26 cellular contexts compared by ENCODE assay signal in genomic region chr14:25011095-25011494, GRCh38. TPM values are rescaled to one million over a fixed set of nuclear protein-coding genes. Genes with fewer than 3 reads are reported as not detected.
"Had no signal": no experiment of that assay in that cellular context is flagged by ENCODE, and none has a peak within 500 bp of the region (broad histone marks: within the 10 kb centered on the region; RNA-seq: fewer than 3 reads in every experiment).

No MANE protein-coding gene starts in this region.

- H3K27ac ChIP-seq: cardiac muscle cell, colonic mucosa, gastroesophageal sphincter, parathyroid adenoma, psoas muscle, right atrium auricular region, spleen, transverse colon had no signal

- H3K27ac Mint-ChIP-seq: activated CD4-positive, alpha-beta T cell treated with anti-CD3 and anti-CD28 coated beads for 36 hours; activated naive CD8-positive, alpha-beta T cell; mesothelial cell of epicardium; naive B cell had no signal

- H3K27me3 ChIP-seq: body of pancreas, cardiac muscle cell, colonic mucosa, gastroesophageal sphincter, hepatocyte, right atrium auricular region, transverse colon had no signal

- DNase-seq: activated CD4-positive, alpha-beta T cell treated with anti-CD3 and anti-CD28 coated beads for 36 hours; activated CD4-positive, CD25-positive, alpha-beta regulatory T cell; activated effector memory CD4-positive, alpha-beta T cell treated with Interleukin-2 at 50 U/mL for 16 hours; activated naive CD4-positive, alpha-beta T cell treated with Interleukin-2 at 50 U/mL for 16 hours; anterior cingulate cortex; body of pancreas; cerebellar nuclear complex; colonic mucosa; effector CD8-positive, alpha-beta T cell; kidney; left ventricle myocardium superior; naive B cell; nucleus accumbens; psoas muscle; spleen; stimulated activated naive CD4-positive, alpha-beta T cell; transverse colon had no signal

- H3K9me3 Mint-ChIP-seq: mesothelial cell of epicardium, naive B cell had no signal

- H3K4me3 Mint-ChIP-seq: activated CD4-positive, alpha-beta T cell treated with anti-CD3 and anti-CD28 coated beads for 36 hours; activated naive CD8-positive, alpha-beta T cell; mesothelial cell of epicardium; naive B cell; neural crest cell had no signal

- H3K36me3 Mint-ChIP-seq: activated naive CD8-positive, alpha-beta T cell; mesothelial cell of epicardium; naive B cell had no signal

- H3K4me1 ChIP-seq: psoas muscle, spleen had no signal

- ATAC-seq: activated CD4-positive, alpha-beta T cell treated with anti-CD3 and anti-CD28 coated beads for 36 hours; body of pancreas; gastroesophageal sphincter; left ventricle myocardium superior; psoas muscle had no signal

- H3K9me3 ChIP-seq: body of pancreas, colonic mucosa, gastroesophageal sphincter, psoas muscle, right atrium auricular region, spleen, transverse colon had no signal

- H3K4me3 ChIP-seq: body of pancreas, cardiac muscle cell, colonic mucosa, gastroesophageal sphincter, hepatocyte, psoas muscle, right atrium auricular region, spleen, transverse colon had no signal

- H3K36me3 ChIP-seq: cardiac muscle cell, colonic mucosa, gastroesophageal sphincter, right atrium auricular region, spleen, transverse colon had no signal

- H3K4me1 Mint-ChIP-seq: activated CD4-positive, alpha-beta T cell treated with anti-CD3 and anti-CD28 coated beads for 36 hours; naive B cell had no signal

RNA-seq across cellular contexts. Expression of gene STXBP6, which starts 38.9 kb away (rescaled TPM):
- total RNA-seq: activated CD4-positive, alpha-beta T cell treated with anti-CD3 and anti-CD28 coated beads for 36 hours; T-helper 1 cell treated with Interleukin-12 subunit alpha and Interleukin-12 subunit beta and Interleukin-4 antibody, amounts not matched to agents 30 ng/mL and 1 ng/mL, for 36 hours had no signal
